In the genomic region with DNA sequence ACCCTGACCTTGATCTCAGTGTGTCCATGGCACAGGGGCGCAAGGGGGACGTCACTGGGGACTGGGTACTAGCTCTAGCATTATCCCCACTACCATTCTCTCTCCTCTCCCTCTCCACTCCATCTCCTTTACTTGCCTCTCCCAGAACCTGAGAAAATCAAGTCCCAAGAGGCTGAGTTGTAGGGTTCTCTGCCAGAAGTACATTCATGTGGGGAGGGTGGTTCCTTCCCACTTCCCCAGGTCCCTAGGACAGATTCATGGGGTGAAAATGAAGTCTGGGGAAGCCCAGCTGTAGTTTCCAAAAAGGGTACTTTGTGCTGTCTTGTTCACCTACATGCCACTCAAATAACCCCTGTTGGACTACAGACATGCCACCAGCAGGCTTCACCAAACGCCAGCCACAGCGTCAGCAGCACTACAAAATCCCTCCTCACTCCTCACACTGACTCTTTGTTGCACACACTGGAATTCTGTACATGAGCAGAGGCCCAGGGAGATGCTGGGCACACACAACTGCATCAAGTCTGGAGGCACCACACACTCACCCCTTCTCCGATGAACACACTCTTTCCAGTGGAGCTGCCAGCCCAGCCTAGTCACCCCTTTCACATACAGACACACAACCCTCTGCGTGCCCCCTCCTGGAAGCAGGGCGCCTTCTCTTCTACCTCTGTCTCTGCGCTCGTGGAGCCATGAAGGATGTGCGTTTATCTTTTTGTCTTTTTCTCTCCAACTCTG, we compare ENCODE assay signal across 12 cellular contexts. TPM values are rescaled to one million over a fixed set of nuclear protein-coding genes. Genes with fewer than 3 reads are reported as not detected.
DNase-seq lines count a peak whose midpoint lies in the region; ATAC-seq and TF ChIP-seq lines count a peak whose summit lies in the region.
"Had no signal": no experiment of that assay in that cellular context is flagged by ENCODE, and none has a peak within 500 bp of the region (broad histone marks: within the 10 kb centered on the region; RNA-seq: fewer than 3 reads in every experiment).

No MANE protein-coding gene starts in this region.

- no peak overlapping the region for H3K9ac ChIP-seq in MM.1S (ENCODE audit: low read length)

- peaks cover 0 to 42% (median 11%) of the 10 kb centered on the region in 3 donors for H3K36me3 ChIP-seq in esophagus squamous epithelium
- H3K36me3 ChIP-seq in MM.1S (replicated peaks; ENCODE audit: insufficient read depth, low read length), result no peaks in the 10 kb centered on the region

- 0 out of 2 replicates have a peak overlapping the region, but pooled peaks have one; percentile 48 for H3K27ac Mint-ChIP-seq in WTC11

- CTCF ChIA-PET in WTC11 (lab: Charles Lee), result interaction anchor here (0.6 to 4.8 kb wide), 19 partner anchors 9 to 728 kb away, joined by 3 to 58 read pairs (median 4); partner anchors contain the start of genes AAAS, ESPL1, PFDN5 and SPRYD3

- H3K27me3 Mint-ChIP-seq in WTC11 (ENCODE audit: low read depth), result no peaks in the 10 kb centered on the region

- no peak for TF ChIP-seq POLR2A in esophagus squamous epithelium (IDR thresholded peaks at IDR 0.05)

- no peaks in the 10 kb centered on the region for H3K9me2 ChIP-seq in MM.1S (replicated peaks; ENCODE audit: insufficient read depth, low read length)

- H3K4me1 ChIP-seq in esophagus squamous epithelium (peaks cover 66 to 97% (median 76%) of the 10 kb centered on the region in 3 donors), MM.1S (ENCODE audit: low read length) (peaks cover 5% of the 10 kb centered on the region; the same call in 1 of the 2 replicates)

- H3F3A ChIP-seq in MM.1S (ENCODE audit: insufficient read depth, low read length), result peaks cover 16% of the 10 kb centered on the region

- no peaks in the 10 kb centered on the region; the same call in 1 of the 2 replicates for H3K79me2 ChIP-seq in MM.1S (ENCODE audit: low read length)

- TF ChIP-seq CTCF in WTC11 (IDR thresholded peaks at IDR 0.05) (no peak), esophagus squamous epithelium (IDR thresholded peaks at IDR 0.05) (no peak), GM13977 (IDR thresholded peaks at IDR 0.05; ENCODE audit: extremely low read depth, insufficient read depth, missing control alignments) (no peak), MM.1S (IDR thresholded peaks at IDR 0.05; ENCODE audit: low read length) (no peak)

- WGBS in esophagus squamous epithelium, 2 donors, result 40 to 61% methylated on average over 10 of the region's 10 CpGs

- DNase-seq in G401 (ENCODE audit: low spot score) (peak; percentile 50), WTC11 (ENCODE audit: low spot score) (no peak), esophagus squamous epithelium (lab: John Stamatoyannopoulos, UW) (no peak), iPS-NIHi7 (ENCODE audit: extremely low spot score) (no peak), NCI-H226 (no peak), GM13977 (ENCODE audit: low spot score) (no peak), MM.1S (no peak)
- DNase-seq: dermis blood vessel endothelial cell, EL, kidney glomerular epithelial cell had no signal

- H3K9me3 Mint-ChIP-seq in WTC11, result no peaks in the 10 kb centered on the region

- no peaks in the 10 kb centered on the region for H4K20me1 ChIP-seq in MM.1S (ENCODE audit: insufficient read depth, low read length)

- ATAC-seq in WTC11, result no peak

- POLR2A ChIA-PET in WTC11 (lab: Charles Lee), result interaction anchor here (0.6 to 1.8 kb wide), 3 partner anchors 11 to 122 kb away, joined by 3 to 5 read pairs (median 4); no protein-coding TSS in a partner anchor

- H3K9me3 ChIP-seq in esophagus squamous epithelium, result no peaks in the 10 kb centered on the region
- no peaks in the 10 kb centered on the region for H3K9me3 ChIP-seq in MM.1S (replicated peaks; ENCODE audit: insufficient read depth, low read length)

- H3K4me2 ChIP-seq in MM.1S (ENCODE audit: low read depth, low read length), result no peak overlapping the region

- H3K4me3 Mint-ChIP-seq in WTC11, result peak overlapping the region; percentile 34

- intact Hi-C loops in esophagus squamous epithelium (cut with DNase I), result no loop called here

- no peak overlapping the region for H2AFZ ChIP-seq in MM.1S (ENCODE audit: low read length)

- H3K4me3 ChIP-seq in esophagus squamous epithelium (peak overlapping the region in 3 of 4 donors; percentile 5 to 20 (median 14)), skin epidermis (no peak overlapping the region), MM.1S (ENCODE audit: low read length) (no peak overlapping the region)

- H3K27ac ChIP-seq in esophagus squamous epithelium (peak overlapping the region; percentile 97 to 100 (median 99)), skin epidermis (peak overlapping the region in 20 of 21 experiments; percentile 18 to 99 (median 94)), MM.1S (ENCODE audit: low read length) (no peak overlapping the region)

- peaks cover 5% of the 10 kb centered on the region for H3K36me3 Mint-ChIP-seq in WTC11

- in situ Hi-C loops in G401 (cut with HindIII; ENCODE audit: low sequenced_read_pairs), result no loop called here
- in situ Hi-C loops in GM13977 (cut with MboI; ENCODE audit: low pct_unique_long_range_greater_than_20kb, low sequenced_read_pairs, unreplicated experiment), result no loop called here

- H3K27me3 ChIP-seq in esophagus squamous epithelium, result no peaks in the 10 kb centered on the region
- H3K27me3 ChIP-seq in MM.1S (replicated peaks; ENCODE audit: insufficient read depth, low read length), result no peaks in the 10 kb centered on the region

- peaks cover 67% of the 10 kb centered on the region for H3K4me1 Mint-ChIP-seq in WTC11

TF ChIP-seq in WTC11, 78 proteins besides CTCF, POLR2A, EP300 and RAD21 (continues in another document):
- TF ChIP-seq, protein P1, sequence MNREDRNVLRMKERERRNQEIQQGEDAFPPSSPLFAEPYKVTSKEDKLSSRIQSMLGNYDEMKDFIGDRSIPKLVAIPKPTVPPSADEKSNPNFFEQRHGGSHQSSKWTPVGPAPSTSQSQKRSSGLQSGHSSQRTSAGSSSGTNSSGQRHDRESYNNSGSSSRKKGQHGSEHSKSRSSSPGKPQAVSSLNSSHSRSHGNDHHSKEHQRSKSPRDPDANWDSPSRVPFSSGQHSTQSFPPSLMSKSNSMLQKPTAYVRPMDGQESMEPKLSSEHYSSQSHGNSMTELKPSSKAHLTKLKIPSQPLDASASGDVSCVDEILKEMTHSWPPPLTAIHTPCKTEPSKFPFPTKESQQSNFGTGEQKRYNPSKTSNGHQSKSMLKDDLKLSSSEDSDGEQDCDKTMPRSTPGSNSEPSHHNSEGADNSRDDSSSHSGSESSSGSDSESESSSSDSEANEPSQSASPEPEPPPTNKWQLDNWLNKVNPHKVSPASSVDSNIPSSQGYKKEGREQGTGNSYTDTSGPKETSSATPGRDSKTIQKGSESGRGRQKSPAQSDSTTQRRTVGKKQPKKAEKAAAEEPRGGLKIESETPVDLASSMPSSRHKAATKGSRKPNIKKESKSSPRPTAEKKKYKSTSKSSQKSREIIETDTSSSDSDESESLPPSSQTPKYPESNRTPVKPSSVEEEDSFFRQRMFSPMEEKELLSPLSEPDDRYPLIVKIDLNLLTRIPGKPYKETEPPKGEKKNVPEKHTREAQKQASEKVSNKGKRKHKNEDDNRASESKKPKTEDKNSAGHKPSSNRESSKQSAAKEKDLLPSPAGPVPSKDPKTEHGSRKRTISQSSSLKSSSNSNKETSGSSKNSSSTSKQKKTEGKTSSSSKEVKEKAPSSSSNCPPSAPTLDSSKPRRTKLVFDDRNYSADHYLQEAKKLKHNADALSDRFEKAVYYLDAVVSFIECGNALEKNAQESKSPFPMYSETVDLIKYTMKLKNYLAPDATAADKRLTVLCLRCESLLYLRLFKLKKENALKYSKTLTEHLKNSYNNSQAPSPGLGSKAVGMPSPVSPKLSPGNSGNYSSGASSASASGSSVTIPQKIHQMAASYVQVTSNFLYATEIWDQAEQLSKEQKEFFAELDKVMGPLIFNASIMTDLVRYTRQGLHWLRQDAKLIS (CRISPR knock-in tag; IDR thresholded peaks at IDR 0.05; ENCODE audit: borderline replicate concordance), result no peak
- TF ChIP-seq NFE2L1 (CRISPR knock-in tag; IDR thresholded peaks at IDR 0.05) (no peak), MLX (CRISPR knock-in tag; IDR thresholded peaks at IDR 0.05) (no peak)

RNA-seq across cellular contexts. Expression of gene RARG, which starts 6.9 kb away (rescaled TPM):
- 48.6 and 58.9 TPM in 2 replicates for total RNA-seq in G401 (2014; rRNA removed; shearing (Covaris generic))
- total RNA-seq in WTC11 (2021), result 68.1 to 77.2 TPM (median 69.7 TPM) in 3 replicates
- total RNA-seq in esophagus squamous epithelium, result 100 to 1,000 TPM in 3 of 4 donors, 10 to 100 TPM in 1; 98.0 to 171 (median 125) TPM

RNA-seq across cellular contexts. Expression of gene ITGB7, which starts 18.0 kb away (rescaled TPM):
- total RNA-seq in G401 (2014; rRNA removed; shearing (Covaris generic)), result 0.41 and 0.49 TPM in 2 replicates
- 0.90 to 1.4 TPM (median 1.1 TPM) in 3 replicates for total RNA-seq in WTC11 (2021)
- total RNA-seq in esophagus squamous epithelium, result 1 to 10 TPM; 4.2 to 7.2 (median 5.9) TPM
- total RNA-seq: LHCN-M2 had no signal

RNA-seq across cellular contexts. Expression of gene ESPL1, which starts 43.0 kb away (rescaled TPM):
- 21.8 and 23.1 TPM in 2 replicates for total RNA-seq in G401 (2014; rRNA removed; shearing (Covaris generic))
- 41.5 to 61.4 TPM (median 48.5 TPM) in 3 replicates for total RNA-seq in WTC11 (2021)
- 10 to 100 TPM; 32.2 to 85.6 (median 48.0) TPM for total RNA-seq in esophagus squamous epithelium

RNA-seq across cellular contexts. Expression of gene CSAD, which starts 44.3 kb away (rescaled TPM):
- 2.0 and 7.2 TPM in 2 replicates for total RNA-seq in G401 (2014; rRNA removed; shearing (Covaris generic))
- 11.5 to 12.6 TPM (median 12.3 TPM) in 3 replicates for total RNA-seq in WTC11 (2021)
- 10 to 100 TPM; 11.4 to 30.5 (median 15.7) TPM for total RNA-seq in esophagus squamous epithelium

RNA-seq across cellular contexts. Expression of gene ZNF740, which starts 44.5 kb away (rescaled TPM):
- total RNA-seq in G401 (2014; rRNA removed; shearing (Covaris generic)), result 12.1 and 19.4 TPM in 2 replicates
- 26.6 to 36.6 TPM (median 36.1 TPM) in 3 replicates for total RNA-seq in WTC11 (2021)
- total RNA-seq in esophagus squamous epithelium, result 10 to 100 TPM in 2 of 4 donors, 1 to 10 TPM in 2; 6.9 to 21.2 (median 9.8) TPM

Comparison
In these comparisons a context has a peak if more than half of its experiments do, and no peak if none do; other contexts are left out.
1. H3K4me3 ChIP-seq: peak in esophagus squamous epithelium (3 of 4); none in skin epidermis (0 of 7) and MM.1S (single experiment).